In the genomic region with DNA sequence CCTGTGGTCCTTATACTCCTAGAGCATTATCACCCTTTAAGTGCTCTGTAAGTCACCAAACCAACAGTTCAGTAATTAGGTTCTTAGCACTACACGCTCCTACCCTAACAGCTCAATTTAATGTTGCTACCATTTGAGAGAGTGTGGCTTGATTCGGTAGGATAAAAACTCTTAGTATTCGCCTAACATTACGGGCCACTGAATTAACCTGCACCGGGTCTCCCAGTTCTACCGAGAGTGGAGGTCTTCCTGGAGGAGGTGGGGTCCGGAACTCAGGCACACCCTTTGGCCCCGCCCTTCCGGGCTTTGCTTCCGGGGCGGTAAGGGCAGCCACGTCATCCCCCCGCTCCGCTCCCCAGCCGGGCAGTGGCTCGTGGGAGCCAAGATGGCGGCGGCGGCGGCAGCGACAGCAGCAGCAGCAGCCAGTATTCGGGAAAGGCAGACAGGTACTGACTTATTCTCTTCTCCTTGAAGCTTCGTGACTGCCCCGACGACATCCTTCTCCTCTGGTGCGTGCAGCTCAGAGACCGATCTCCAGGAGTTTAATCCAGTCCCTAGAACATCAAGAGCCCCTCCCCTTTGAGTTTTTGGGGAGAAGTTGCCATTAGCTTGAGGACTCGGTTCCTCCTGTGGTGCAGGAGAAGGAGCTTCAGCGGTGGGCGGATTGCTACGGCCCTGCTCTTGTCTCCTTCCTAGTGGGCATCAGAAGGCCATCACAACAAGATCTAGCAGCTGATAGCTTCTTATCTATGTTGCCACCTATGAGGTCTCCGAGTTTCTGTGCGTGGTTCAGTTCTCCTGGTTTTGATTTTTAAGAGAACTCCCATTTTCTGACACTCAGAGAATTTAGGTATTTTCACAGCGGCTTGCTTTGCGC, we compare ENCODE assay signal across 1 cellular context.
TF ChIP-seq lines count a peak whose summit lies in the region.

A gene with protein sequence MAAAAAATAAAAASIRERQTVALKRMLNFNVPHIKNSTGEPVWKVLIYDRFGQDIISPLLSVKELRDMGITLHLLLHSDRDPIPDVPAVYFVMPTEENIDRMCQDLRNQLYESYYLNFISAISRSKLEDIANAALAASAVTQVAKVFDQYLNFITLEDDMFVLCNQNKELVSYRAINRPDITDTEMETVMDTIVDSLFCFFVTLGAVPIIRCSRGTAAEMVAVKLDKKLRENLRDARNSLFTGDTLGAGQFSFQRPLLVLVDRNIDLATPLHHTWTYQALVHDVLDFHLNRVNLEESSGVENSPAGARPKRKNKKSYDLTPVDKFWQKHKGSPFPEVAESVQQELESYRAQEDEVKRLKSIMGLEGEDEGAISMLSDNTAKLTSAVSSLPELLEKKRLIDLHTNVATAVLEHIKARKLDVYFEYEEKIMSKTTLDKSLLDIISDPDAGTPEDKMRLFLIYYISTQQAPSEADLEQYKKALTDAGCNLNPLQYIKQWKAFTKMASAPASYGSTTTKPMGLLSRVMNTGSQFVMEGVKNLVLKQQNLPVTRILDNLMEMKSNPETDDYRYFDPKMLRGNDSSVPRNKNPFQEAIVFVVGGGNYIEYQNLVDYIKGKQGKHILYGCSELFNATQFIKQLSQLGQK (plus strand): TSS at position 366 of the 877 bp plus-strand sequence. CDS start 20 bp downstream, at position 386.

TF ChIP-seq in SK-N-SH, 30 proteins besides CTCF, POLR2A, EP300 and RAD21 (continued from another document):
- TF ChIP-seq, protein P1, sequence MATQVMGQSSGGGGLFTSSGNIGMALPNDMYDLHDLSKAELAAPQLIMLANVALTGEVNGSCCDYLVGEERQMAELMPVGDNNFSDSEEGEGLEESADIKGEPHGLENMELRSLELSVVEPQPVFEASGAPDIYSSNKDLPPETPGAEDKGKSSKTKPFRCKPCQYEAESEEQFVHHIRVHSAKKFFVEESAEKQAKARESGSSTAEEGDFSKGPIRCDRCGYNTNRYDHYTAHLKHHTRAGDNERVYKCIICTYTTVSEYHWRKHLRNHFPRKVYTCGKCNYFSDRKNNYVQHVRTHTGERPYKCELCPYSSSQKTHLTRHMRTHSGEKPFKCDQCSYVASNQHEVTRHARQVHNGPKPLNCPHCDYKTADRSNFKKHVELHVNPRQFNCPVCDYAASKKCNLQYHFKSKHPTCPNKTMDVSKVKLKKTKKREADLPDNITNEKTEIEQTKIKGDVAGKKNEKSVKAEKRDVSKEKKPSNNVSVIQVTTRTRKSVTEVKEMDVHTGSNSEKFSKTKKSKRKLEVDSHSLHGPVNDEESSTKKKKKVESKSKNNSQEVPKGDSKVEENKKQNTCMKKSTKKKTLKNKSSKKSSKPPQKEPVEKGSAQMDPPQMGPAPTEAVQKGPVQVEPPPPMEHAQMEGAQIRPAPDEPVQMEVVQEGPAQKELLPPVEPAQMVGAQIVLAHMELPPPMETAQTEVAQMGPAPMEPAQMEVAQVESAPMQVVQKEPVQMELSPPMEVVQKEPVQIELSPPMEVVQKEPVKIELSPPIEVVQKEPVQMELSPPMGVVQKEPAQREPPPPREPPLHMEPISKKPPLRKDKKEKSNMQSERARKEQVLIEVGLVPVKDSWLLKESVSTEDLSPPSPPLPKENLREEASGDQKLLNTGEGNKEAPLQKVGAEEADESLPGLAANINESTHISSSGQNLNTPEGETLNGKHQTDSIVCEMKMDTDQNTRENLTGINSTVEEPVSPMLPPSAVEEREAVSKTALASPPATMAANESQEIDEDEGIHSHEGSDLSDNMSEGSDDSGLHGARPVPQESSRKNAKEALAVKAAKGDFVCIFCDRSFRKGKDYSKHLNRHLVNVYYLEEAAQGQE (IDR thresholded peaks at IDR 0.05; ENCODE audit: low read depth, low read length): peak; percentile 60
- TF ChIP-seq SMC3 (IDR thresholded peaks at IDR 0.05; ENCODE audit: low read depth, low read length) (no peak), MEF2A (IDR thresholded peaks at IDR 0.05; ENCODE audit: borderline replicate concordance, low read depth) (no peak), FOXJ3 (CRISPR knock-in tag; IDR thresholded peaks at IDR 0.05) (peak; percentile 26; the same call in 1 of the 2 replicates), YY1 (IDR thresholded peaks at IDR 0.05; ENCODE audit: low read depth) (peak; percentile 98), RXRA (IDR thresholded peaks at IDR 0.05; ENCODE audit: borderline replicate concordance, low read depth) (no peak), JUND (IDR thresholded peaks at IDR 0.05) (peak; percentile 77), CHD2 (IDR thresholded peaks at IDR 0.05; ENCODE audit: low read length, partially characterized antibody) (peak; percentile 74), NFIC (IDR thresholded peaks at IDR 0.05; ENCODE audit: borderline replicate concordance) (no peak), ELF1 (IDR thresholded peaks at IDR 0.05) (peak; percentile 88), FOSL2 (IDR thresholded peaks at IDR 0.05; ENCODE audit: borderline replicate concordance, low read depth) (peak; percentile 57; the same call in 1 of the 2 replicates), EZH2phosphoT487 (IDR thresholded peaks at IDR 0.05; ENCODE audit: borderline replicate concordance, low read depth) (no peak), GATA2 (CRISPR knock-in tag; IDR thresholded peaks at IDR 0.05) (peak; percentile 53; the same call in 1 of the 2 replicates), SIN3A (IDR thresholded peaks at IDR 0.05; ENCODE audit: borderline replicate concordance, low read depth, low read length) (peak; percentile 83; the same call in 1 of the 2 replicates), TEAD4 (IDR thresholded peaks at IDR 0.05; ENCODE audit: borderline replicate concordance, insufficient read depth) (no peak)
- TF ChIP-seq, protein P2, sequence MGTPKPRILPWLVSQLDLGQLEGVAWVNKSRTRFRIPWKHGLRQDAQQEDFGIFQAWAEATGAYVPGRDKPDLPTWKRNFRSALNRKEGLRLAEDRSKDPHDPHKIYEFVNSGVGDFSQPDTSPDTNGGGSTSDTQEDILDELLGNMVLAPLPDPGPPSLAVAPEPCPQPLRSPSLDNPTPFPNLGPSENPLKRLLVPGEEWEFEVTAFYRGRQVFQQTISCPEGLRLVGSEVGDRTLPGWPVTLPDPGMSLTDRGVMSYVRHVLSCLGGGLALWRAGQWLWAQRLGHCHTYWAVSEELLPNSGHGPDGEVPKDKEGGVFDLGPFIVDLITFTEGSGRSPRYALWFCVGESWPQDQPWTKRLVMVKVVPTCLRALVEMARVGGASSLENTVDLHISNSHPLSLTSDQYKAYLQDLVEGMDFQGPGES (IDR thresholded peaks at IDR 0.05; ENCODE audit: low read depth, low read length): no peak
- TF ChIP-seq, protein P3, sequence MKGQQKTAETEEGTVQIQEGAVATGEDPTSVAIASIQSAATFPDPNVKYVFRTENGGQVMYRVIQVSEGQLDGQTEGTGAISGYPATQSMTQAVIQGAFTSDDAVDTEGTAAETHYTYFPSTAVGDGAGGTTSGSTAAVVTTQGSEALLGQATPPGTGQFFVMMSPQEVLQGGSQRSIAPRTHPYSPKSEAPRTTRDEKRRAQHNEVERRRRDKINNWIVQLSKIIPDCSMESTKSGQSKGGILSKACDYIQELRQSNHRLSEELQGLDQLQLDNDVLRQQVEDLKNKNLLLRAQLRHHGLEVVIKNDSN (IDR thresholded peaks at IDR 0.05; ENCODE audit: borderline replicate concordance, low read depth): peak; percentile 45; the same call in 1 of the 2 replicates
- TF ChIP-seq, protein P4, sequence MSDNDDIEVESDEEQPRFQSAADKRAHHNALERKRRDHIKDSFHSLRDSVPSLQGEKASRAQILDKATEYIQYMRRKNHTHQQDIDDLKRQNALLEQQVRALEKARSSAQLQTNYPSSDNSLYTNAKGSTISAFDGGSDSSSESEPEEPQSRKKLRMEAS (IDR thresholded peaks at IDR 0.05; ENCODE audit: low read depth): peak; percentile 90
- TF ChIP-seq, protein P5, sequence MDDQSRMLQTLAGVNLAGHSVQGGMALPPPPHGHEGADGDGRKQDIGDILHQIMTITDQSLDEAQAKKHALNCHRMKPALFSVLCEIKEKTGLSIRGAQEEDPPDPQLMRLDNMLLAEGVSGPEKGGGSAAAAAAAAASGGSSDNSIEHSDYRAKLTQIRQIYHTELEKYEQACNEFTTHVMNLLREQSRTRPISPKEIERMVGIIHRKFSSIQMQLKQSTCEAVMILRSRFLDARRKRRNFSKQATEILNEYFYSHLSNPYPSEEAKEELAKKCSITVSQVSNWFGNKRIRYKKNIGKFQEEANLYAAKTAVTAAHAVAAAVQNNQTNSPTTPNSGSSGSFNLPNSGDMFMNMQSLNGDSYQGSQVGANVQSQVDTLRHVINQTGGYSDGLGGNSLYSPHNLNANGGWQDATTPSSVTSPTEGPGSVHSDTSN (IDR thresholded peaks at IDR 0.05): peak; percentile 61
TF ChIP-seq in SK-N-SH: peak in this region for 18.
